Comparison of ENCODE assay signal across 9 cellular contexts in genomic region chr19:52943134-52943883, GRCh38. TPM values are rescaled to one million over a fixed set of nuclear protein-coding genes. Genes with fewer than 3 reads are reported as not detected.
DNase-seq lines count a peak whose midpoint lies in the region; ATAC-seq, FAIRE-seq and TF ChIP-seq lines count a peak whose summit lies in the region.
"Had no signal": no experiment of that assay in that cellular context is flagged by ENCODE, and none has a peak within 500 bp of the region (broad histone marks: within the 10 kb centered on the region; RNA-seq: fewer than 3 reads in every experiment).

No MANE protein-coding gene starts in this region.

- TF ChIP-seq POLR2A in upper lobe of left lung (IDR thresholded peaks at IDR 0.05) (no peak), GM12892 (IDR thresholded peaks at IDR 0.05; ENCODE audit: low read depth, low read length) (no peak)

- H3K36me3 ChIP-seq in mesendoderm (ENCODE audit: control insufficient read depth, insufficient read depth, low read length), result no peaks in the 10 kb centered on the region
- no peaks in the 10 kb centered on the region for H3K36me3 ChIP-seq in upper lobe of left lung

- H3K4ac ChIP-seq in mesendoderm (ENCODE audit: low read depth, low read length), result peak overlapping the region; percentile 78

- peak overlapping the region; percentile 65 for H3K56ac ChIP-seq in mesendoderm (ENCODE audit: low read length)

- no peaks in the 10 kb centered on the region for H3K79me1 ChIP-seq in mesendoderm (ENCODE audit: low read length)

- H3K4me1 Mint-ChIP-seq in activated naive CD4-positive, alpha-beta T cell treated with anti-CD3 and anti-CD28 coated beads, Interleukin-2, amount 50 U/mL, for 24 hours, result peaks cover 19% of the 10 kb centered on the region
- H3K4me1 Mint-ChIP-seq in brain, result peaks cover 37% of the 10 kb centered on the region

- no peak for DNase-seq in activated naive CD4-positive, alpha-beta T cell (lab: John Stamatoyannopoulos, UW)
- DNase-seq in mesendoderm (no peak), upper lobe of left lung (peak in 1 of 2 donors; percentile 43), GM12892 (ENCODE audit: insufficient read length) (no peak), DMS153 treated with DMSO at 0.1 percent for 48 hours (lab: John Stamatoyannopoulos, UW; ENCODE audit: unreplicated experiment) (no peak)

- TF ChIP-seq CTCF in brain (conservative IDR thresholded peaks at IDR 0.05) (no peak), upper lobe of left lung (IDR thresholded peaks at IDR 0.05) (no peak)

- no peak overlapping the region for H3K23ac ChIP-seq in mesendoderm (ENCODE audit: low read length)

- no peaks in the 10 kb centered on the region for H3K4me1 ChIP-seq in mesendoderm (ENCODE audit: control insufficient read depth, low read depth, low read length)
- peaks cover 5 to 16% (median 12%) of the 10 kb centered on the region in 4 donors for H3K4me1 ChIP-seq in upper lobe of left lung

- FAIRE-seq in GM12892 (lab: Jason Lieb, UNC), result no peak

- no CpG with 5 or more reads among the region's 29 CpGs for WGBS in mesendoderm (ENCODE audit: extremely low coverage, insufficient coverage, low lambda C conversion rate)
- 56 to 59% methylated on average over 26 to 29 of the region's 29 CpGs for WGBS in upper lobe of left lung, 2 donors

- H3K27ac ChIP-seq in mesendoderm (ENCODE audit: low read depth, low read length), result peak overlapping the region; percentile 81
- peak overlapping the region; percentile 83 to 91 (median 84) for H3K27ac ChIP-seq in upper lobe of left lung

- no peak overlapping the region for H4K5ac ChIP-seq in mesendoderm (ENCODE audit: low read length)

- H2BK5ac ChIP-seq in mesendoderm (ENCODE audit: low read length), result no peak overlapping the region

- no peak overlapping the region for H3K9ac ChIP-seq in mesendoderm (ENCODE audit: low read length)

- H3K36me3 Mint-ChIP-seq in activated naive CD4-positive, alpha-beta T cell treated with anti-CD3 and anti-CD28 coated beads, Interleukin-2, amount 50 U/mL, for 24 hours, result peaks cover 27% of the 10 kb centered on the region
- peaks cover 12% of the 10 kb centered on the region for H3K36me3 Mint-ChIP-seq in brain

- no peak overlapping the region for H4K8ac ChIP-seq in mesendoderm (ENCODE audit: low read depth, low read length)

- H2BK15ac ChIP-seq in mesendoderm (replicated peaks; ENCODE audit: low read depth), result no peak overlapping the region

- no peak overlapping the region for H3K4me3 ChIP-seq in mesendoderm (ENCODE audit: low read length)
- H3K4me3 ChIP-seq in upper lobe of left lung, result peak overlapping the region; percentile 27 to 92 (median 82)

- H3K18ac ChIP-seq in mesendoderm (ENCODE audit: low read length), result no peak overlapping the region

- no peak overlapping the region for H3K27ac Mint-ChIP-seq in activated naive CD4-positive, alpha-beta T cell treated with anti-CD3 and anti-CD28 coated beads, Interleukin-2, amount 50 U/mL, for 24 hours
- peak overlapping the region in 3 of 5 experiments; percentile 63 to 70 (median 64) for H3K27ac Mint-ChIP-seq in brain

- no peak for ATAC-seq in upper lobe of left lung (ENCODE audit: low FRiP score in 2 of 2)
- no peak for ATAC-seq in GM21717 (IDR thresholded peaks at IDR 0.05; ENCODE audit: unreplicated experiment)

- H3K27me3 Mint-ChIP-seq in activated naive CD4-positive, alpha-beta T cell treated with anti-CD3 and anti-CD28 coated beads, Interleukin-2, amount 50 U/mL, for 24 hours, result peaks cover 8% of the 10 kb centered on the region
- H3K27me3 Mint-ChIP-seq in brain, result peaks cover 4% of the 10 kb centered on the region

- peaks cover 3% of the 10 kb centered on the region for H3K79me2 ChIP-seq in mesendoderm (ENCODE audit: control insufficient read depth, insufficient read depth, low read length)

- no peaks in the 10 kb centered on the region for H3K27me3 ChIP-seq in mesendoderm (ENCODE audit: insufficient read depth, low read length, poor library complexity)
- no peaks in the 10 kb centered on the region for H3K27me3 ChIP-seq in upper lobe of left lung

- TF ChIP-seq EP300 in upper lobe of left lung (IDR thresholded peaks at IDR 0.05), result no peak

- peak overlapping the region; percentile 93 for H3K4me3 Mint-ChIP-seq in activated naive CD4-positive, alpha-beta T cell treated with anti-CD3 and anti-CD28 coated beads, Interleukin-2, amount 50 U/mL, for 24 hours
- H3K4me3 Mint-ChIP-seq in brain, result peak overlapping the region; percentile 86 to 94 (median 92)

- peaks cover 4 to 34% (median 26%) of the 10 kb centered on the region in 4 donors for H3K9me3 ChIP-seq in upper lobe of left lung

- H3K9me3 Mint-ChIP-seq in activated naive CD4-positive, alpha-beta T cell treated with anti-CD3 and anti-CD28 coated beads, Interleukin-2, amount 50 U/mL, for 24 hours, result peaks cover 19% of the 10 kb centered on the region
- peaks cover 0 to 15% (median 11%) of the 10 kb centered on the region in 5 experiments for H3K9me3 Mint-ChIP-seq in brain

- peak overlapping the region; percentile 90 for H2BK120ac ChIP-seq in mesendoderm (ENCODE audit: low read depth, low read length)

- H3K4me2 ChIP-seq in mesendoderm (ENCODE audit: low read length), result peak overlapping the region; percentile 46

- no peak overlapping the region for H2AK5ac ChIP-seq in mesendoderm (ENCODE audit: low read length)

RNA-seq across cellular contexts. Expression of gene ZNF816, which starts 19.4 kb away (rescaled TPM):
- 2.4 TPM for polyA plus RNA-seq in brain (ENCODE audit: insufficient read depth, low read depth, low replicate concordance)
- polyA plus RNA-seq in mesendoderm (2013, experiment 1 of 2), result 7.2 TPM
- 8.0 TPM for polyA plus RNA-seq in mesendoderm (2013, experiment 2 of 2)
- total RNA-seq in upper lobe of left lung, result 10 to 100 TPM in 2 of 6 donors, 1 to 10 TPM in 4; 6.7 to 14.6 (median 8.8) TPM
- polyA plus RNA-seq in GM12892 (2012; ENCODE audit: missing spikeins), result 7.0 TPM
- total RNA-seq: HT1080 had no signal

RNA-seq across cellular contexts. Expression of gene ZNF888, which starts 20.1 kb away (rescaled TPM):
- polyA plus RNA-seq in brain (ENCODE audit: insufficient read depth, low read depth, low replicate concordance), result 0.78 TPM
- polyA plus RNA-seq in mesendoderm (2013, experiment 1 of 2), result 4.5 TPM
- 4.4 TPM for polyA plus RNA-seq in mesendoderm (2013, experiment 2 of 2)
- total RNA-seq in upper lobe of left lung, result 10 to 100 TPM in 2 of 6 donors, 1 to 10 TPM in 4; 3.2 to 13.6 (median 6.9) TPM
- polyA plus RNA-seq in GM12892 (2012; ENCODE audit: missing spikeins), result 1.8 TPM
- total RNA-seq: HT1080 had no signal

RNA-seq across cellular contexts. Expression of gene ZNF320, which starts 45.9 kb away (rescaled TPM):
- 4.1 TPM for polyA plus RNA-seq in brain (ENCODE audit: insufficient read depth, low read depth, low replicate concordance)
- 8.3 TPM for polyA plus RNA-seq in mesendoderm (2013, experiment 1 of 2)
- polyA plus RNA-seq in mesendoderm (2013, experiment 2 of 2), result 8.6 TPM
- total RNA-seq in upper lobe of left lung, result 10 to 100 TPM in 3 of 6 donors, 1 to 10 TPM in 3; 3.6 to 41.9 (median 10.1) TPM
- 0.68 TPM for polyA plus RNA-seq in GM12892 (2012; ENCODE audit: missing spikeins)
